15 cellular contexts compared by ENCODE assay signal in genomic region chr18:58132595-58133191, GRCh38.
DNase-seq lines count a peak whose midpoint lies in the region; ATAC-seq lines count a peak whose summit lies in the region.
"Had no signal": no experiment of that assay in that cellular context is flagged by ENCODE, and none has a peak within 500 bp of the region (broad histone marks: within the 10 kb centered on the region; RNA-seq: fewer than 3 reads in every experiment).

No MANE protein-coding gene starts in this region.

- no peaks in the 10 kb centered on the region for H3K36me3 ChIP-seq in adipocyte (ENCODE audit: control insufficient read depth, insufficient read depth, low read length, severe bottlenecking)
- H3K36me3 ChIP-seq: BE2C had no signal

- in situ Hi-C loops in ACHN (cut with HindIII; ENCODE audit: low pct_ligation_motif_present, low pct_unique_long_range_greater_than_20kb, low sequenced_read_pairs) (no loop called here), Caki2 (cut with HindIII; ENCODE audit: low pct_unique_long_range_greater_than_20kb, low sequenced_read_pairs) (no loop called here)

- peaks cover 31% of the 10 kb centered on the region for H3K4me1 ChIP-seq in adipocyte (ENCODE audit: control insufficient read depth, insufficient read depth, low read length)
- H3K4me1 ChIP-seq: BE2C had no signal

- no peaks in the 10 kb centered on the region for H3K27me3 ChIP-seq in adipocyte (replicated peaks; ENCODE audit: control insufficient read depth, insufficient read depth, low read length)
- H3K27me3 ChIP-seq: BE2C had no signal

- H3K9ac ChIP-seq in adipocyte (ENCODE audit: low read length) = no peak overlapping the region

- no peak overlapping the region for H3K4me3 ChIP-seq in adipocyte (ENCODE audit: low read length)

- no peaks in the 10 kb centered on the region for H3K9me3 ChIP-seq in adipocyte (ENCODE audit: control insufficient read depth, low read length)
- H3K9me3 ChIP-seq: BE2C had no signal

- peak; percentile 50 for DNase-seq in ACHN
- DNase-seq in Caki2 (ENCODE audit: low read depth) = peak; percentile 31
- DNase-seq in adipocyte (ENCODE audit: low read depth) = peak; percentile 63
- DNase-seq in kidney tubule cell (ENCODE audit: low spot score) = peak; percentile 9
- DNase-seq in islet precursor cell = no peak
- DNase-seq in NCI-H524 treated with DMSO at 0.1 percent for 48 hours (lab: John Stamatoyannopoulos, UW) = no peak
- DNase-seq in retina = no peak
- DNase-seq: 8988T, BE2C, DMS 273 treated with DMSO at 0.1 percent for 48 hours, H9, NCI-H1436 treated with DMSO at 0.1 percent for 48 hours, NCI-H345, NCI-H69 had no signal

- ATAC-seq in HG03280 (IDR thresholded peaks at IDR 0.05; ENCODE audit: unreplicated experiment) = no peak

Comparison
In these comparisons a context has a peak if more than half of its experiments do, and no peak if none do; other contexts are left out.
1. DNase-seq: peak in ACHN (single experiment), Caki2 (single experiment), adipocyte (single experiment) and kidney tubule cell (single experiment); none in islet precursor cell (single experiment), NCI-H524 treated with DMSO at 0.1 percent for 48 hours (single experiment) and retina (single experiment).